8 cellular contexts compared by ENCODE assay signal in the genomic region with DNA sequence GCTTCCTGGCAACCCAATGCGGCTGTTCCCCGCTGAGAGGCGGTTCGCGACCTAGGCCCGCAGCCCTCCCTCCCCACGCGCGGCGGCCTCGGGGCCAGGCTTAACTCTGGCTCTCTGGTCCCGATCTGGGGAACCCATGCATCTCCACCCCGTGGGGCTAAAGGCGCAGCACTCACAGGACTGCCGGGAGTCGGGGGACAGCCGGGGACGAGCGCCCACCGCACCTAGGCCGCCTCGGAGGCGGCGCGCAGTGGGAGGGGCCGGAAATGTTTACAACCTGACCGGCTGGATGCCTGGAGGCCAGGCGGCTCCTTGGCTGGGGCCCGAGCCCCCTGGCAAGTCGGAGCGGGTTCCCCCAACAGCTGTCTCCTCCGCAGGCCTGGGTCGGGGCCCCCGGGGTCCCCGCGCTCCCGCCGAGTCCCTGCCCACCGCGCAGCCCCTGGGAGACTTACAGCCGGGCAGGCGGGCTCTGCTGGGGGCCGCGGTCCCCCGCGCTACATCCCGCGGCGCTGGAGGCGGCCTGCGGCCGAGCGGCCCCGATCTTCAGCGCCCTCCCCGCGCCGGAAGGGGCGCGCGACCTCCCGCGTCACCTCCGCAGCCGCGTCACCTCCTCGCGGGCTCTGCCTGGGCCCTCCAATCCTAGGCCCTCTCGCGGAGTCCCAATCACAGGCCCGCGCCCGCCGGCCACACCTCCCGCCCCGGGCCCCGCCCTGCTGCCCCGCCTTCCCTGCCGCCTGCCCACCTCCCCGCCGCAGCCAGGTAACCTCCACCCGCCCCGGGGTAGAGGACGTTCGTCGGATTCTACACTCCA. TPM values are rescaled to one million over a fixed set of nuclear protein-coding genes. Genes with fewer than 3 reads are reported as not detected.
A peak's percentile ranks its signal among the peaks of the same experiment; 100 is the strongest.
DNase-seq lines count a peak whose midpoint lies in the region; ATAC-seq, FAIRE-seq and TF ChIP-seq lines count a peak whose summit lies in the region.

A gene with protein sequence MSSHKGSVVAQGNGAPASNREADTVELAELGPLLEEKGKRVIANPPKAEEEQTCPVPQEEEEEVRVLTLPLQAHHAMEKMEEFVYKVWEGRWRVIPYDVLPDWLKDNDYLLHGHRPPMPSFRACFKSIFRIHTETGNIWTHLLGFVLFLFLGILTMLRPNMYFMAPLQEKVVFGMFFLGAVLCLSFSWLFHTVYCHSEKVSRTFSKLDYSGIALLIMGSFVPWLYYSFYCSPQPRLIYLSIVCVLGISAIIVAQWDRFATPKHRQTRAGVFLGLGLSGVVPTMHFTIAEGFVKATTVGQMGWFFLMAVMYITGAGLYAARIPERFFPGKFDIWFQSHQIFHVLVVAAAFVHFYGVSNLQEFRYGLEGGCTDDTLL (minus strand): TSS at position 580 of the 811 bp plus-strand sequence. CDS start 7,242 bp downstream, outside the sequence.

- no peak for TF ChIP-seq CTCF in kidney (IDR thresholded peaks at IDR 0.05; ENCODE audit: borderline replicate concordance, extremely low read depth, insufficient read depth)

- peak within 1 kb of the TSS; percentile 86 to 90 for H3K9ac ChIP-seq in kidney (ENCODE audit: low read length in 2 of 2)

- H3K27ac ChIP-seq in kidney (ENCODE audit: low read depth in 2 of 2, low read length in 2 of 2) = peak within 1 kb of the TSS; percentile 83 to 86

- intact Hi-C loops in kidney (cut with DNase I) = no loop called here

- H3K9me3 ChIP-seq in kidney (ENCODE audit: control insufficient read depth in 1 of 2, low read length in 2 of 2) = no peaks in the 10 kb centered on the region

- peaks cover 10 to 12% of the 10 kb centered on the region in 2 donors for H3K36me3 ChIP-seq in kidney (ENCODE audit: control insufficient read depth in 1 of 2, insufficient read depth in 2 of 2, low read length in 2 of 2)

- FAIRE-seq in kidney (lab: Jason Lieb, UNC) = no peak

- DNase-seq in AG20443 (ENCODE audit: low spot score) (peak; percentile 98), NCI-H345 (lab: John Stamatoyannopoulos, UW) (peak; percentile 93), cerebellar nuclear complex (lab: John Stamatoyannopoulos, UW) (peak; percentile 41 to 81), kidney (peak; percentile 97)
- peak; percentile 91 for DNase-seq in activated CD4-positive, alpha-beta T cell treated with anti-CD3 and anti-CD28 coated beads for 1 hour
- DNase-seq in stimulated activated CD4-positive, alpha-beta T cell treated with anti-CD3 and anti-CD28 coated beads, Interleukin-15, amount 100 ng/mL, for 24 hours = peak; percentile 95

- peak within 1 kb of the TSS; percentile 78 to 90 for H3K4me3 ChIP-seq in kidney (ENCODE audit: low read length in 2 of 2)

- ATAC-seq in GM19023 (IDR thresholded peaks at IDR 0.05; ENCODE audit: unreplicated experiment) (peak; percentile 99), HG03196 (IDR thresholded peaks at IDR 0.05; ENCODE audit: unreplicated experiment) (peak; percentile 97)

- peaks cover 11 to 20% of the 10 kb centered on the region in 2 donors for H3K4me1 ChIP-seq in kidney (ENCODE audit: control insufficient read depth in 1 of 2, insufficient read depth in 1 of 2, low read depth in 1 of 2, low read length in 2 of 2)

RNA-seq across cellular contexts. Expression of the gene that starts here (rescaled TPM):
- total RNA-seq in kidney = 66.8 TPM
- polyA plus RNA-seq in kidney (ENCODE audit: insufficient read depth, low read depth, low replicate concordance) = 70.0 TPM

Comparison
In these comparisons a context has a peak if more than half of its experiments do, and no peak if none do; other contexts are left out.
1. Peak in every context shown above with its lines: DNase-seq, ATAC-seq, H3K4me3 ChIP-seq and H3K27ac ChIP-seq.